Comparison of ENCODE assay signal across 12 cellular contexts in genomic region chr3:47394140-47394855, GRCh38. TPM values are rescaled to one million over a fixed set of nuclear protein-coding genes. Genes with fewer than 3 reads are reported as not detected.
A peak's percentile ranks its signal among the peaks of the same experiment; 100 is the strongest.
DNase-seq lines count a peak whose midpoint lies in the region; ATAC-seq, FAIRE-seq and TF ChIP-seq lines count a peak whose summit lies in the region.
"Had no signal": no experiment of that assay in that cellular context is flagged by ENCODE, and none has a peak within 500 bp of the region (broad histone marks: within the 10 kb centered on the region; RNA-seq: fewer than 3 reads in every experiment).

No MANE protein-coding gene starts in this region.

- no peak overlapping the region for H3K9ac ChIP-seq in colonic mucosa (ENCODE audit: low read depth in 2 of 2, low read length in 2 of 2)
- H3K9ac ChIP-seq: KMS-11 had no signal

- ATAC-seq in right cardiac atrium (peak; percentile 29 to 39), GM18505 (IDR thresholded peaks at IDR 0.05; ENCODE audit: unreplicated experiment) (no peak)

- TF ChIP-seq POLR2A in GM18505 (IDR thresholded peaks at IDR 0.05; ENCODE audit: borderline replicate concordance, extremely low read depth, insufficient read depth, insufficient read length), result no peak

- H3K9me3 ChIP-seq in ascending aorta (no peaks in the 10 kb centered on the region), right cardiac atrium (ENCODE audit: control insufficient read depth, low read length) (no peaks in the 10 kb centered on the region), colonic mucosa (no peaks in the 10 kb centered on the region)

- peaks cover 4 to 10% of the 10 kb centered on the region in 2 donors for H3K36me3 ChIP-seq in ascending aorta
- H3K36me3 ChIP-seq in colonic mucosa, result peaks cover 4% of the 10 kb centered on the region

- intact Hi-C loops in ascending aorta (cut with DNase I) (no loop called here), right cardiac atrium (cut with DNase I) (no loop called here), colonic mucosa (cut with DNase I) (no loop called here)

- DNase-seq in HTR-8/SVneo (ENCODE audit: insufficient read length, low spot score) (no peak), ascending aorta (ENCODE audit: low spot score in 2 of 2) (no peak), right cardiac atrium (no peak), renal cortical epithelial cell (ENCODE audit: low read depth) (peak; percentile 61), colonic mucosa (no peak), mesenteric fat pad (ENCODE audit: low spot score) (no peak), pons (ENCODE audit: low spot score) (no peak)
- DNase-seq: activated CD4-positive, alpha-beta T cell treated with anti-CD3 and anti-CD28 coated beads for 48 hours; effector CD8-positive, alpha-beta T cell had no signal

- WGBS in right cardiac atrium, result 40% methylated on average over 8 of the region's 8 CpGs

- TF ChIP-seq CTCF in ascending aorta (IDR thresholded peaks at IDR 0.05), result no peak
- TF ChIP-seq CTCF in colonic mucosa (IDR thresholded peaks at IDR 0.05), result no peak

- peak; percentile 63 for FAIRE-seq in HTR-8/SVneo (lab: Jason Lieb, UNC)
- FAIRE-seq: GM12892 had no signal

- H3K27me3 ChIP-seq in ascending aorta, result no peaks in the 10 kb centered on the region
- H3K27me3 ChIP-seq in right cardiac atrium (ENCODE audit: control insufficient read depth, insufficient read depth), result no peaks in the 10 kb centered on the region
- H3K27me3 ChIP-seq in colonic mucosa, result no peaks in the 10 kb centered on the region

- H3K4me1 ChIP-seq in ascending aorta, result peaks cover 5 to 14% of the 10 kb centered on the region in 2 donors
- H3K4me1 ChIP-seq in right cardiac atrium (ENCODE audit: control insufficient read depth, insufficient read depth, low read length), result peaks cover 18% of the 10 kb centered on the region
- H3K4me1 ChIP-seq in colonic mucosa, result no peaks in the 10 kb centered on the region

- no peak overlapping the region for H3K4me3 ChIP-seq in ascending aorta
- H3K4me3 ChIP-seq in right cardiac atrium (ENCODE audit: low read length), result no peak overlapping the region
- no peak overlapping the region for H3K4me3 ChIP-seq in colonic mucosa

- H3K27ac ChIP-seq in ascending aorta, result peak overlapping the region; percentile 4 to 37
- peak overlapping the region; percentile 81 for H3K27ac ChIP-seq in right cardiac atrium (ENCODE audit: low read length)
- H3K27ac ChIP-seq in colonic mucosa, result no peak overlapping the region
- H3K27ac ChIP-seq: KMS-11 had no signal

RNA-seq across cellular contexts. Expression of gene PTPN23, which starts 13.5 kb away (rescaled TPM):
- total RNA-seq in ascending aorta, result 35.2 TPM
- 10 to 100 TPM; 17.7 to 23.0 (median 18.0) TPM for total RNA-seq in right cardiac atrium
- polyA plus RNA-seq in right cardiac atrium, result 14.1 TPM
- 10.6 and 50.3 TPM in 2 replicates for total RNA-seq in renal cortical epithelial cell
- total RNA-seq in colonic mucosa, result 10 to 100 TPM; 30.5 to 44.0 TPM
- total RNA-seq in mesenteric fat pad, result 40.3 TPM
